11 cellular contexts compared by ENCODE assay signal in genomic region chr15:47813985-47814384, GRCh38.
A peak's percentile ranks its signal among the peaks of the same experiment; 100 is the strongest.
DNase-seq lines count a peak whose midpoint lies in the region; ATAC-seq lines count a peak whose summit lies in the region.
"Had no signal": no experiment of that assay in that cellular context is flagged by ENCODE, and none has a peak within 500 bp of the region (broad histone marks: within the 10 kb centered on the region; RNA-seq: fewer than 3 reads in every experiment).

No MANE protein-coding gene starts in this region.

- CTCF ChIA-PET in activated naive CD4-positive, alpha-beta T cell treated with anti-CD3 and anti-CD28 coated beads, Interleukin-2, amount 10 ng/mL, durations not matched to agents 7 days and 5 days (lab: Charles Lee), result no interaction called here

- no peaks in the 10 kb centered on the region for H3K36me3 Mint-ChIP-seq in activated naive CD4-positive, alpha-beta T cell treated with anti-CD3 and anti-CD28 coated beads, Interleukin-2, amount 10 ng/mL, durations not matched to agents 7 days and 5 days
- H3K36me3 Mint-ChIP-seq: CD4-positive, CD25-positive, alpha-beta regulatory T cell had no signal

- no peaks in the 10 kb centered on the region for H3K4me1 Mint-ChIP-seq in stimulated activated naive CD8-positive, alpha-beta T cell treated with anti-CD3 and anti-CD28 coated beads, Interleukin-15, amount 100 ng/mL, for 72 hours
- H3K4me1 Mint-ChIP-seq in activated naive CD4-positive, alpha-beta T cell treated with anti-CD3 and anti-CD28 coated beads, Interleukin-2, amount 10 ng/mL, durations not matched to agents 7 days and 5 days, result peaks cover 4% of the 10 kb centered on the region

- no peaks in the 10 kb centered on the region for H3K9me3 Mint-ChIP-seq in stimulated activated naive CD8-positive, alpha-beta T cell treated with anti-CD3 and anti-CD28 coated beads, Interleukin-15, amount 100 ng/mL, for 72 hours
- no peaks in the 10 kb centered on the region for H3K9me3 Mint-ChIP-seq in activated naive CD4-positive, alpha-beta T cell treated with anti-CD3 and anti-CD28 coated beads, Interleukin-2, amount 10 ng/mL, durations not matched to agents 7 days and 5 days

- DNase-seq in stimulated activated naive CD8-positive, alpha-beta T cell treated with anti-CD3 and anti-CD28 coated beads, Interleukin-15, amount 100 ng/mL, for 72 hours, result no peak
- DNase-seq in stimulated activated naive CD8-positive, alpha-beta T cell treated with anti-CD3 and anti-CD28 coated beads, Interleukin-15, Interleukin-2, amounts not matched to agents 100 U/mL and 50 U/mL, for 24 hours, result no peak
- DNase-seq in HuH-7.5 (ENCODE audit: low spot score) (no peak), D341Med (ENCODE audit: low spot score) (no peak), retina (no peak)
- DNase-seq in activated naive CD4-positive, alpha-beta T cell treated with anti-CD3 and anti-CD28 coated beads, Interleukin-2, amount 10 ng/mL, durations not matched to agents 7 days and 5 days, result no peak
- DNase-seq: cerebellar nuclear complex; stimulated activated CD8-positive, alpha-beta memory T cell treated with anti-CD3 and anti-CD28 coated beads, Interleukin-4, amount 100 ng/mL, for 48 hours had no signal

- no peak overlapping the region for H3K4me3 Mint-ChIP-seq in stimulated activated naive CD8-positive, alpha-beta T cell treated with anti-CD3 and anti-CD28 coated beads, Interleukin-15, amount 100 ng/mL, for 72 hours
- H3K4me3 Mint-ChIP-seq in activated naive CD4-positive, alpha-beta T cell treated with anti-CD3 and anti-CD28 coated beads, Interleukin-2, amount 10 ng/mL, durations not matched to agents 7 days and 5 days, result no peak overlapping the region
- H3K4me3 Mint-ChIP-seq: CD4-positive, CD25-positive, alpha-beta regulatory T cell had no signal

- ATAC-seq in stimulated activated naive CD8-positive, alpha-beta T cell treated with anti-CD3 and anti-CD28 coated beads, Interleukin-15, amount 100 ng/mL, for 72 hours, result peak; percentile 85
- ATAC-seq in stimulated activated naive CD8-positive, alpha-beta T cell treated with anti-CD3 and anti-CD28 coated beads, Interleukin-15, Interleukin-2, amounts not matched to agents 100 U/mL and 50 U/mL, for 24 hours, result no peak
- ATAC-seq in HG02588 (IDR thresholded peaks at IDR 0.05; ENCODE audit: unreplicated experiment) (peak; percentile 93), HG03558 (IDR thresholded peaks at IDR 0.05; ENCODE audit: extremely low read depth, unreplicated experiment) (peak; percentile 88)

- H3K27ac Mint-ChIP-seq in stimulated activated naive CD8-positive, alpha-beta T cell treated with anti-CD3 and anti-CD28 coated beads, Interleukin-15, amount 100 ng/mL, for 72 hours, result no peak overlapping the region
- H3K27ac Mint-ChIP-seq in activated naive CD4-positive, alpha-beta T cell treated with anti-CD3 and anti-CD28 coated beads, Interleukin-2, amount 10 ng/mL, durations not matched to agents 7 days and 5 days, result no peak overlapping the region
- H3K27ac Mint-ChIP-seq: CD4-positive, CD25-positive, alpha-beta regulatory T cell had no signal

- H3K27me3 Mint-ChIP-seq in stimulated activated naive CD8-positive, alpha-beta T cell treated with anti-CD3 and anti-CD28 coated beads, Interleukin-15, amount 100 ng/mL, for 72 hours, result peaks cover 21% of the 10 kb centered on the region
- no peaks in the 10 kb centered on the region for H3K27me3 Mint-ChIP-seq in activated naive CD4-positive, alpha-beta T cell treated with anti-CD3 and anti-CD28 coated beads, Interleukin-2, amount 10 ng/mL, durations not matched to agents 7 days and 5 days
